ENCODE assay signal across 12 cellular contexts in the genomic region with DNA sequence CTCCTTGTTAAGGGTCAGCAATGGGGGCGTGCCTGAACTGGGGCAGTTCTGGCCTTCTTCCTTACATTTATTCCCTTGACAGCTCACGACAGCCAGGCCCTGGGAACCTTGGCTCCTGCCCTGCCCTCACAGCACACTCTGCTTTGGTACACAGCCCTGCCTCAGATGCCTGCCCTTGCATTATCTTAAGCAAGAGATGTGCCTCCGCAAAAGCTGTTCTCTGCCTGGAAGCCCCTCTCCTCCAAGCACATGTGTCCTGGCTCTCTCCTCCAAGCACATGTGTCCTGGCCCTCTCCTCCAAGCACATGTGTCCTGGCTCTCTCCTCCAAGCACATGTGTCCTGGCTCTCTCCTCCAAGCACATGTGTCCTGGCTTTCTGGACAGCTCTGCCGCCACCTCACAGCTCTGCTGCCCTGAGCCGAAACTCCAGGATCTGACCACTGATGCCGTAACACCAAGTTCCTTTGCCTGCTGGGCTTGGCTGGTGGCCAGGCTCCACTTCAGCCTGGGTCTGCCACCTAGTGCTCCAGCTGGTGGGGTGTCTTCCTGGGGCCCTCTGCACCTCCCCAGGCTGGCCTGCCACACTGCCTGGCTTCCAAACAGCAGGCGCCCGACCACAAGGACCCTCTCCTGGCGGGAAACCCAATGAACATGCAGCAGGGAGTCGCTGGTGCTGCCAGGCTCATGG. TPM values are rescaled to one million over a fixed set of nuclear protein-coding genes. Genes with fewer than 3 reads are reported as not detected.
DNase-seq lines count a peak whose midpoint lies in the region; ATAC-seq and TF ChIP-seq lines count a peak whose summit lies in the region.
"Had no signal": no experiment of that assay in that cellular context is flagged by ENCODE, and none has a peak within 500 bp of the region (broad histone marks: within the 10 kb centered on the region; RNA-seq: fewer than 3 reads in every experiment).

No MANE protein-coding gene starts in this region.

- H3K4me1 Mint-ChIP-seq in central memory CD8-positive, alpha-beta T cell: peaks cover 20% of the 10 kb centered on the region
- peaks cover 65% of the 10 kb centered on the region for H3K4me1 Mint-ChIP-seq in nephron

- peak overlapping the region; percentile 90; the same call in 1 of the 2 replicates for H2AFZ ChIP-seq in MM.1S (ENCODE audit: low read length)

- peak overlapping the region; percentile 57 for H3K27ac Mint-ChIP-seq in central memory CD8-positive, alpha-beta T cell (ENCODE audit: low read depth)
- H3K27ac Mint-ChIP-seq in nephron: peak overlapping the region; percentile 48 to 87 (median 83)
- H3K27ac Mint-ChIP-seq: activated naive CD4-positive, alpha-beta T cell treated with anti-CD3 and anti-CD28 coated beads, Interleukin-2, amount 50 U/mL, for 72 hours had no signal

- H3K36me3 ChIP-seq in BE2C: no peaks in the 10 kb centered on the region
- H3K36me3 ChIP-seq in MM.1S (replicated peaks; ENCODE audit: insufficient read depth, low read length): no peaks in the 10 kb centered on the region
- H3K36me3 ChIP-seq: pancreas had no signal

- no peak for ATAC-seq in central memory CD8-positive, alpha-beta T cell (replicated peaks; ENCODE audit: extremely low read depth, poor library complexity, severe bottlenecking)
- ATAC-seq in GM21447 (IDR thresholded peaks at IDR 0.05; ENCODE audit: unreplicated experiment) (no peak), HG03460 (IDR thresholded peaks at IDR 0.05; ENCODE audit: unreplicated experiment) (no peak)
- ATAC-seq: activated naive CD4-positive, alpha-beta T cell treated with anti-CD3 and anti-CD28 coated beads, Interleukin-2, amount 50 U/mL, for 72 hours; pancreas had no signal

- H3K27ac ChIP-seq in MM.1S (ENCODE audit: low read length): no peak overlapping the region
- H3K27ac ChIP-seq: pancreas, VCaP had no signal

- H3K9me2 ChIP-seq in MM.1S (replicated peaks; ENCODE audit: insufficient read depth, low read length): no peaks in the 10 kb centered on the region

- H3K27me3 Mint-ChIP-seq in central memory CD8-positive, alpha-beta T cell: no peaks in the 10 kb centered on the region
- peaks cover 26% of the 10 kb centered on the region for H3K27me3 Mint-ChIP-seq in nephron (ENCODE audit: low read depth)

- H3K4me1 ChIP-seq in BE2C: peaks cover 83% of the 10 kb centered on the region
- H3K4me1 ChIP-seq in MM.1S (ENCODE audit: low read length): peaks cover 7% of the 10 kb centered on the region
- H3K4me1 ChIP-seq: pancreas had no signal

- no peaks in the 10 kb centered on the region for H4K20me1 ChIP-seq in MM.1S (ENCODE audit: insufficient read depth, low read length)

- H3K4me3 Mint-ChIP-seq in central memory CD8-positive, alpha-beta T cell: peak overlapping the region; percentile 34
- peak overlapping the region in 2 of 3 experiments; percentile 37 to 43 for H3K4me3 Mint-ChIP-seq in nephron

- no peaks in the 10 kb centered on the region for H3K27me3 ChIP-seq in BE2C
- H3K27me3 ChIP-seq in MM.1S (replicated peaks; ENCODE audit: insufficient read depth, low read length): no peaks in the 10 kb centered on the region; the same call in 1 of the 2 replicates
- H3K27me3 ChIP-seq: pancreas had no signal

- no peak overlapping the region for H3K4me3 ChIP-seq in BE2C (ENCODE audit: low read depth, low read length)
- H3K4me3 ChIP-seq in MM.1S (ENCODE audit: low read length): no peak overlapping the region
- H3K4me3 ChIP-seq: pancreas had no signal

- no peak overlapping the region for H3K9ac ChIP-seq in MM.1S (ENCODE audit: low read length)

- no peaks in the 10 kb centered on the region for H3K9me3 Mint-ChIP-seq in central memory CD8-positive, alpha-beta T cell
- no peaks in the 10 kb centered on the region for H3K9me3 Mint-ChIP-seq in nephron
- H3K9me3 Mint-ChIP-seq: activated naive CD4-positive, alpha-beta T cell treated with anti-CD3 and anti-CD28 coated beads, Interleukin-2, amount 50 U/mL, for 72 hours had no signal

- DNase-seq in BE2C (peak; percentile 74), MM.1S (no peak), amygdala (lab: John Stamatoyannopoulos, UW) (no peak), NCI-H128 (lab: John Stamatoyannopoulos, UW; ENCODE audit: unreplicated experiment) (no peak)
- DNase-seq in central memory CD8-positive, alpha-beta T cell (ENCODE audit: low spot score in 2 of 2): no peak
- DNase-seq: DMS153, pancreas had no signal

- no peaks in the 10 kb centered on the region for H3F3A ChIP-seq in MM.1S (ENCODE audit: insufficient read depth, low read length)

- no peaks in the 10 kb centered on the region for H3K79me2 ChIP-seq in MM.1S (ENCODE audit: low read length)

- H3K36me3 Mint-ChIP-seq in central memory CD8-positive, alpha-beta T cell (ENCODE audit: insufficient read depth): no peaks in the 10 kb centered on the region
- no peaks in the 10 kb centered on the region for H3K36me3 Mint-ChIP-seq in nephron (ENCODE audit: low read depth)
- H3K36me3 Mint-ChIP-seq: activated naive CD4-positive, alpha-beta T cell treated with anti-CD3 and anti-CD28 coated beads, Interleukin-2, amount 50 U/mL, for 72 hours had no signal

- no peaks in the 10 kb centered on the region for H3K9me3 ChIP-seq in BE2C
- no peaks in the 10 kb centered on the region for H3K9me3 ChIP-seq in MM.1S (replicated peaks; ENCODE audit: insufficient read depth, low read length)
- H3K9me3 ChIP-seq: pancreas had no signal

- TF ChIP-seq CTCF in BE2C (IDR thresholded peaks at IDR 0.05; ENCODE audit: low read depth, low read length) (peak; percentile 5; the same call in 1 of the 2 replicates), MM.1S (IDR thresholded peaks at IDR 0.05; ENCODE audit: low read length) (no peak), nephron (IDR thresholded peaks at IDR 0.05; ENCODE audit: unreplicated experiment in 3 of 3) (no peak)

- no peak overlapping the region for H3K4me2 ChIP-seq in MM.1S (ENCODE audit: low read depth, low read length)

RNA-seq across cellular contexts. Expression of a gene that starts 53.1 kb away (rescaled TPM):
- polyA plus RNA-seq in BE2C (2012; ENCODE audit: insufficient read depth, insufficient read length, low read depth): 4.3 TPM
